Comparison of ENCODE assay signal across 1 cellular context in the genomic region with DNA sequence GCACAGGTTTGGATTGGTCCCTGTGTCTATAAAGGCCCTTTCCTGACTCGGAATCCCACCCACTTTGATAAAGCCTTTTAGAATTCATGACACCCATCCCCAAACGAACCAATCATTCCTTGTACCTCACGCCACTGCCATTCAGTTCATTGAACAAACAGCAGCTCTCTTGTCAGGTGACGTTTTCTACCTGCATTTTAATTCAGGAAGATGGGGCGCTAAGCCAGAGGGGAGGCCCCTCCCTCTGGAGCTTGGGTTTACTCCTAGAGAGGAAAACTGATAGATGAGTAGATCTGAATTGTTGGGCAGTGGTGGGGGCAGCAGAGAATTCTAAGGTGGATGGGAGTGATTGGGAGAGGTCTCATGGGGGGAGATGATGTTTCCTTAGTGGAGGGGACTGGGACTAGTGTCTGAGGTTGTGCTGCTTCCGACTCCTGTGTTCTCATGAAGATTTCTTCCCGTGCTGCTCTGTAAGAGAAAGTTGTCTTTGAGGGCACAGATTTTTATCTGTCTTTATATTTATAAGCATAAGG.
TF ChIP-seq lines count a peak whose summit lies in the region.

No MANE protein-coding gene starts in this region.

TF ChIP-seq in H1, 55 proteins besides CTCF, POLR2A, EP300 and RAD21:
- peak; percentile 51; the same call in 1 of the 2 replicates for TF ChIP-seq POLR2AphosphoS5 (IDR thresholded peaks at IDR 0.05; ENCODE audit: low read depth, low read length)
- TF ChIP-seq GTF2F1 (IDR thresholded peaks at IDR 0.05; ENCODE audit: borderline replicate concordance, low read depth, low read length) = no peak
- TF ChIP-seq KDM1A (IDR thresholded peaks at IDR 0.05; ENCODE audit: borderline replicate concordance, low read length) = no peak
- no peak for TF ChIP-seq SAP30 (IDR thresholded peaks at IDR 0.05; ENCODE audit: insufficient read depth, insufficient replicate concordance, low read length)
- TF ChIP-seq BCL11A (IDR thresholded peaks at IDR 0.05; ENCODE audit: low read depth in 2 of 2, low read length in 2 of 2) = no peak
- TF ChIP-seq SIRT6 (IDR thresholded peaks at IDR 0.05; ENCODE audit: low read length) = no peak
